In the genomic region with DNA sequence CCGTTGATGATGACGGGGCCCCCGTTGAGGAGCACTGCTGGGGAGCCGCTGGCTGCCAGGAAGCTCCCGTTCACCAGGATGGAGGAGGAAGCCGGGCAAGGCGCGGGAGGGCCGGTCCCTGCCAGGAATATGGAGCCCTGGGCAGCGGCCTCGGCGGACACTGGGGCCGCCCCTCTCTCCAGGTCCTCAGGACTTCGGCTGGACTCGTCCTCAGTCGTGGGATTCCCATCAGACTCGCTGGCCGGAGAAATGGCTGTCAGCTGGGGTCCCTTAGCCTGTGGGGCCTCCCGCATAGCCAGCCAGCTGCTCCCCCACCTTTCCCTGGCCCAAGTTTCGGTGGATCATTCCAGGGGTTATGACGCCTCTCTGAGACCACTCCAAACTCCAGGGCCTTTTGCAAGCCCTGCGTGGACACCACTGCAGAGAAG, we compare ENCODE assay signal across 8 cellular contexts. TPM values are rescaled to one million over a fixed set of nuclear protein-coding genes. Genes with fewer than 3 reads are reported as not detected.
DNase-seq lines count a peak whose midpoint lies in the region; ATAC-seq and TF ChIP-seq lines count a peak whose summit lies in the region.

No MANE protein-coding gene starts in this region.

- no peak for DNase-seq in GM12865 (ENCODE audit: low read depth)
- DNase-seq in astrocyte of the cerebellum (ENCODE audit: low read depth): no peak
- DNase-seq in iPS DF 6.9 (ENCODE audit: low read depth, low spot score): no peak
- DNase-seq in stimulated activated CD4-positive, alpha-beta T cell treated with anti-CD3 and anti-CD28 coated beads, Interleukin-2, amount 100 ng/mL, for 24 hours: no peak
- no peak for DNase-seq in anterior cingulate cortex (lab: John Stamatoyannopoulos, UW)
- DNase-seq in MM.1S: no peak

- H3K27ac ChIP-seq in iPS DF 6.9 (ENCODE audit: low read length) (no peak overlapping the region), MM.1S (ENCODE audit: low read length) (no peak overlapping the region)

- no peaks in the 10 kb centered on the region; the same call in 1 of the 2 replicates for H3K36me3 ChIP-seq in iPS DF 6.9 (ENCODE audit: control insufficient read depth, insufficient read depth, low read length)
- no peaks in the 10 kb centered on the region for H3K36me3 ChIP-seq in skeletal muscle satellite cell (ENCODE audit: insufficient read depth, low read length)
- H3K36me3 ChIP-seq in MM.1S (replicated peaks; ENCODE audit: insufficient read depth, low read length): no peaks in the 10 kb centered on the region

- H3K9me3 ChIP-seq in iPS DF 6.9 (ENCODE audit: control insufficient read depth, insufficient read depth, low read length) (no peaks in the 10 kb centered on the region), skeletal muscle satellite cell (replicated peaks; ENCODE audit: low read length) (no peaks in the 10 kb centered on the region), MM.1S (replicated peaks; ENCODE audit: insufficient read depth, low read length) (no peaks in the 10 kb centered on the region)

- H4K20me1 ChIP-seq in MM.1S (ENCODE audit: insufficient read depth, low read length): no peaks in the 10 kb centered on the region

- TF ChIP-seq CTCF in GM12865 (IDR thresholded peaks at IDR 0.05; ENCODE audit: insufficient read depth, low read depth, low read length, missing control alignments) (no peak), astrocyte of the cerebellum (IDR thresholded peaks at IDR 0.05; ENCODE audit: low read depth, low read length, missing control alignments) (no peak), MM.1S (IDR thresholded peaks at IDR 0.05; ENCODE audit: low read length) (no peak)

- no peak for ATAC-seq in HG03520 (IDR thresholded peaks at IDR 0.05; ENCODE audit: unreplicated experiment)

- H3K9ac ChIP-seq in skeletal muscle satellite cell (ENCODE audit: low read depth, low read length): peak overlapping the region; percentile 82
- H3K9ac ChIP-seq in MM.1S (ENCODE audit: low read length): no peak overlapping the region

- H3K4me2 ChIP-seq in skeletal muscle satellite cell (ENCODE audit: low read length) (peak overlapping the region; percentile 96), MM.1S (ENCODE audit: low read depth, low read length) (no peak overlapping the region)

- no peak overlapping the region for H2AFZ ChIP-seq in MM.1S (ENCODE audit: low read length)

- H3K27me3 ChIP-seq in iPS DF 6.9 (ENCODE audit: control insufficient read depth, insufficient read depth, low read length) (no peaks in the 10 kb centered on the region), skeletal muscle satellite cell (ENCODE audit: control insufficient read depth, insufficient read depth, low read length) (peaks cover 3% of the 10 kb centered on the region), MM.1S (replicated peaks; ENCODE audit: insufficient read depth, low read length) (peaks cover 32% of the 10 kb centered on the region; the same call in 1 of the 2 replicates)

- peaks cover 10% of the 10 kb centered on the region for H3F3A ChIP-seq in MM.1S (ENCODE audit: insufficient read depth, low read length)

- H3K4me1 ChIP-seq in iPS DF 6.9 (ENCODE audit: control insufficient read depth, insufficient read depth, low read length): peaks cover 22% of the 10 kb centered on the region
- H3K4me1 ChIP-seq in skeletal muscle satellite cell (ENCODE audit: control insufficient read depth, insufficient read depth, low read length): peaks cover 26% of the 10 kb centered on the region
- peaks cover 5% of the 10 kb centered on the region for H3K4me1 ChIP-seq in MM.1S (ENCODE audit: low read length)

- H3K9me2 ChIP-seq in MM.1S (replicated peaks; ENCODE audit: insufficient read depth, low read length): no peaks in the 10 kb centered on the region

- in situ Hi-C loops in astrocyte of the cerebellum (cut with HindIII; ENCODE audit: low sequenced_read_pairs): no loop called here

- H3K4me3 ChIP-seq in GM12865 (ENCODE audit: low read depth, low read length): peak overlapping the region; percentile 63; the same call in 1 of the 2 replicates
- peak overlapping the region; percentile 77 for H3K4me3 ChIP-seq in astrocyte of the cerebellum (ENCODE audit: low read depth, low read length)
- peak overlapping the region; percentile 47; the same call in 1 of the 2 replicates for H3K4me3 ChIP-seq in iPS DF 6.9 (ENCODE audit: low read length)
- peak overlapping the region; percentile 77 for H3K4me3 ChIP-seq in skeletal muscle satellite cell (ENCODE audit: low read length)
- H3K4me3 ChIP-seq in MM.1S (ENCODE audit: low read length): no peak overlapping the region

- no peaks in the 10 kb centered on the region for H3K79me2 ChIP-seq in MM.1S (ENCODE audit: low read length)

- WGBS in iPS DF 6.9 (ENCODE audit: insufficient coverage, insufficient read length): no CpG with 5 or more reads among the region's 22 CpGs

RNA-seq across cellular contexts. Expression of a gene that starts 2.1 kb away (rescaled TPM):
- total RNA-seq in skeletal muscle satellite cell (2012; rRNA removed): 8.1 TPM in 2 replicates

RNA-seq across cellular contexts. Expression of a gene that starts 15.4 kb away (rescaled TPM):
- 16.0 and 22.3 TPM in 2 replicates for total RNA-seq in skeletal muscle satellite cell (2012; rRNA removed)

RNA-seq across cellular contexts. Expression of a gene that starts 25.7 kb away (rescaled TPM):
- 30.8 and 33.0 TPM in 2 replicates for total RNA-seq in skeletal muscle satellite cell (2012; rRNA removed)

RNA-seq across cellular contexts. Expression of a gene that starts 33.7 kb away (rescaled TPM):
- under 0.01 and 0.25 TPM in 2 replicates for total RNA-seq in skeletal muscle satellite cell (2012; rRNA removed)

RNA-seq across cellular contexts. Expression of a gene that starts 36.2 kb away (rescaled TPM):
- total RNA-seq in skeletal muscle satellite cell (2012; rRNA removed): 6.6 and 9.2 TPM in 2 replicates
